Comparison of ENCODE assay signal across 18 cellular contexts in genomic region chr13:36872621-36873020, GRCh38. TPM values are rescaled to one million over a fixed set of nuclear protein-coding genes. Genes with fewer than 3 reads are reported as not detected.
DNase-seq lines count a peak whose midpoint lies in the region; ATAC-seq and TF ChIP-seq lines count a peak whose summit lies in the region.
"Had no signal": no experiment of that assay in that cellular context is flagged by ENCODE, and none has a peak within 500 bp of the region (broad histone marks: within the 10 kb centered on the region; RNA-seq: fewer than 3 reads in every experiment).

No MANE protein-coding gene starts in this region.

- H3K4me3 Mint-ChIP-seq in brain: peak overlapping the region in 1 of 5 experiments; percentile 14
- H3K4me3 Mint-ChIP-seq: activated CD8-positive, alpha-beta T cell treated with anti-CD3 and anti-CD28 coated beads for 36 hours had no signal

- no peak for TF ChIP-seq CTCF in heart left ventricle (IDR thresholded peaks at IDR 0.05)
- no peak for TF ChIP-seq CTCF in brain (conservative IDR thresholded peaks at IDR 0.05)
- no peak for TF ChIP-seq CTCF in transverse colon (IDR thresholded peaks at IDR 0.05)

- no peak overlapping the region for H3K27ac ChIP-seq in heart left ventricle
- no peak overlapping the region for H3K27ac ChIP-seq in right cardiac atrium (ENCODE audit: low read length)
- no peak overlapping the region for H3K27ac ChIP-seq in transverse colon
- H3K27ac ChIP-seq: coronary artery, sigmoid colon had no signal

- H3K27me3 ChIP-seq in heart left ventricle: no peaks in the 10 kb centered on the region
- H3K27me3 ChIP-seq in right cardiac atrium (ENCODE audit: control insufficient read depth, insufficient read depth): no peaks in the 10 kb centered on the region
- no peaks in the 10 kb centered on the region for H3K27me3 ChIP-seq in transverse colon
- H3K27me3 ChIP-seq: sigmoid colon had no signal

- H3K4me3 ChIP-seq in heart left ventricle: no peak overlapping the region
- no peak overlapping the region for H3K4me3 ChIP-seq in right cardiac atrium (ENCODE audit: low read length)
- no peak overlapping the region for H3K4me3 ChIP-seq in transverse colon
- H3K4me3 ChIP-seq: coronary artery, sigmoid colon had no signal

- no peak for TF ChIP-seq EP300 in transverse colon (IDR thresholded peaks at IDR 0.05; ENCODE audit: low read depth)

- peaks cover 4% of the 10 kb centered on the region for H3K4me1 Mint-ChIP-seq in brain

- no peaks in the 10 kb centered on the region for H3K9me3 Mint-ChIP-seq in brain
- H3K9me3 Mint-ChIP-seq: activated CD8-positive, alpha-beta T cell treated with anti-CD3 and anti-CD28 coated beads for 36 hours had no signal

- peak; percentile 74 to 86 (median 82) for ATAC-seq in heart left ventricle
- no peak for ATAC-seq in right cardiac atrium
- ATAC-seq: activated CD8-positive, alpha-beta T cell treated with anti-CD3 and anti-CD28 coated beads for 36 hours; HepG2 had no signal

- WGBS in heart left ventricle, 4 donors: 60 to 79% (median 75%) methylated on average over 10 of the region's 10 CpGs
- WGBS in right cardiac atrium: 75% methylated on average over 10 of the region's 10 CpGs
- WGBS in transverse colon (ENCODE audit: low coverage in 1 of 2), 2 donors: 74 to 79% methylated on average over 9 to 10 of the region's 10 CpGs

- H3K27me3 Mint-ChIP-seq in brain: no peaks in the 10 kb centered on the region

- no peaks in the 10 kb centered on the region for H3K9me3 ChIP-seq in heart left ventricle
- no peaks in the 10 kb centered on the region for H3K9me3 ChIP-seq in right cardiac atrium (ENCODE audit: control insufficient read depth, low read length)
- no peaks in the 10 kb centered on the region for H3K9me3 ChIP-seq in transverse colon
- H3K9me3 ChIP-seq: sigmoid colon had no signal

- in situ Hi-C loops in transverse colon (cut with MboI; ENCODE audit: low pct_ligation_motif_present in 1 of 4, low pct_unique_long_range_greater_than_20kb in 1 of 4, low sequenced_read_pairs in 3 of 4): loop anchor here in 1 of 4 donors (25.0 kb wide), 1 partner anchor 115 kb away; the partner anchor contains the start of gene ALG5

- peak overlapping the region in 4 of 5 experiments; percentile 6 to 72 (median 54) for H3K27ac Mint-ChIP-seq in brain
- H3K27ac Mint-ChIP-seq: activated CD8-positive, alpha-beta T cell treated with anti-CD3 and anti-CD28 coated beads for 36 hours had no signal

- H3K4me1 ChIP-seq in heart left ventricle (no peaks in the 10 kb centered on the region), right cardiac atrium (ENCODE audit: control insufficient read depth, insufficient read depth, low read length) (no peaks in the 10 kb centered on the region), transverse colon (peaks cover 0 to 19% (median 13%) of the 10 kb centered on the region in 4 donors)

- DNase-seq in heart left ventricle (peak in 2 of 5 donors; percentile 28 to 50), right cardiac atrium (no peak), inferior parietal cortex (ENCODE audit: extremely low spot score) (peak; percentile 40), transverse colon (peak; percentile 26), epidermal melanocyte (ENCODE audit: insufficient read length, low spot score) (no peak), DMS114 treated with DMSO at 0.1 percent for 48 hours (lab: John Stamatoyannopoulos, UW; ENCODE audit: unreplicated experiment) (no peak), kidney glomerular epithelial cell (lab: John Stamatoyannopoulos, UW) (no peak)
- DNase-seq: activated CD8-positive, alpha-beta T cell treated with anti-CD3 and anti-CD28 coated beads for 36 hours; islet precursor cell; MM.1S; NCI-H2171 treated with DMSO at 0.1 percent for 48 hours; NK-92 treated with Interleukin-12 subunit alpha and Interleukin-12 subunit beta, amount 100 ng/mL, for 24 hours; sigmoid colon; stimulated activated CD4-positive, alpha-beta T cell treated with anti-CD3 and anti-CD28 coated beads, Interleukin-2, amount 100 ng/mL, for 24 hours; T-helper 1 cell had no signal

- no peak for TF ChIP-seq POLR2A in heart left ventricle (IDR thresholded peaks at IDR 0.05)
- no peak for TF ChIP-seq POLR2A in transverse colon (IDR thresholded peaks at IDR 0.05)

- H3K36me3 ChIP-seq in heart left ventricle (peaks cover 0 to 68% (median 9%) of the 10 kb centered on the region in 9 donors), transverse colon (no peaks in the 10 kb centered on the region)

- peaks cover 12% of the 10 kb centered on the region for H3K36me3 Mint-ChIP-seq in brain

- intact Hi-C loops in heart left ventricle (cut with DNase I) (no loop called here), right cardiac atrium (cut with DNase I) (no loop called here), transverse colon (cut with DNase I; ENCODE audit: low total_unique reads) (no loop called here)

RNA-seq across cellular contexts. Expression of gene SMAD9, which starts 47.4 kb away (rescaled TPM):
- total RNA-seq in heart left ventricle (10 to 100 TPM in 1 of 9 donors, 1 to 10 TPM in 8; 2.2 to 10.4 (median 4.9) TPM), right cardiac atrium (10 to 100 TPM; 10.2 to 20.0 (median 13.3) TPM), transverse colon (10 to 100 TPM in 2 of 4 donors, 1 to 10 TPM in 2; 4.0 to 19.8 (median 9.8) TPM)
- polyA plus RNA-seq in heart left ventricle (1 to 10 TPM in 1 of 2 donors, under 1 TPM in 1; 0.91 to 2.1 TPM), right cardiac atrium (4.9 TPM), brain (ENCODE audit: insufficient read depth, low read depth, low replicate concordance) (14.8 TPM)

RNA-seq across cellular contexts. Expression of gene RFXAP, which starts 53.6 kb away (rescaled TPM):
- total RNA-seq in heart left ventricle (1 to 10 TPM; 1.0 to 5.2 (median 4.2) TPM), right cardiac atrium (1 to 10 TPM; 2.9 to 4.6 (median 4.1) TPM), transverse colon (1 to 10 TPM in 3 of 4 donors, under 1 TPM in 1; 0.80 to 5.9 (median 3.7) TPM)
- polyA plus RNA-seq in heart left ventricle (1 to 10 TPM; 2.2 to 2.3 TPM), right cardiac atrium (2.2 TPM), brain (ENCODE audit: insufficient read depth, low read depth, low replicate concordance) (2.6 TPM)

Comparison
In these comparisons a context has a peak if more than half of its experiments do, and no peak if none do; other contexts are left out.
1. ATAC-seq: peak in heart left ventricle (4 of 4); none in right cardiac atrium (0 of 2).
2. DNase-seq: peak in inferior parietal cortex (single experiment) and transverse colon (single experiment); none in right cardiac atrium (0 of 3), epidermal melanocyte (single experiment), DMS114 treated with DMSO at 0.1 percent for 48 hours (single experiment) and kidney glomerular epithelial cell (single experiment).